9 cellular contexts compared by ENCODE assay signal in the genomic region with DNA sequence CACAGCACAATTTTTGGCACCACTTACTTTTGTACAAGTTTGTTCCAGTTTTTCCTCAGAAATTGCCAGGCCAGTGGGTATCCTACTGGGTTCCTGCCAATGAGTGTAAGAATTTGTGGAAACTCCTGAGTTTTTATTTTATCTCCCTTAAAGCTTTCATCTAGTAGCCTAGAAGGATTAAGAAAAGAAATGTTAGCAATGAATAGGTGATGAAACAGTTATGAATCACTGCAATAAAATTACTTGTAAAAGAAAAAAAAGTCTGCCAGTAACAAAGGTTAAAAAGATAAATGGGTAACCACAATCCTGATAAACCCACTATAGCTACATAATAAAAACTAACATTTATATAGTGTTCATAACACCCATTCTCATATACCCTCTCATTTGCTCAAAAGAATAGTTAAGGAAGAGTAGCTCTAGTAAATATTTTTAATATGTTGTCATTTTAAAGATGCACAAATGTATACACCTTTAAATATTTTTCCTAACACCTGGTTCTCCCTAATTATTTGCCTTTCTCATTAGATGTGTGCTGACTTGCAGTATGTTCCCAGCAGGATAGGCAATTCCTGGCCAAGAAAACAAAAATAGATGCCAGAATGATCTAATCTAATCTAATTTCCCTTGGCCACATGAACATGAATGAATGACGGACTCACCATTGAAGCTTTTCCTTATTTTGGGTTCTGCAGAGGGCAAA. TPM values are rescaled to one million over a fixed set of nuclear protein-coding genes. Genes with fewer than 3 reads are reported as not detected.
DNase-seq lines count a peak whose midpoint lies in the region; ATAC-seq and TF ChIP-seq lines count a peak whose summit lies in the region.
"Had no signal": no experiment of that assay in that cellular context is flagged by ENCODE, and none has a peak within 500 bp of the region (broad histone marks: within the 10 kb centered on the region; RNA-seq: fewer than 3 reads in every experiment).

No MANE protein-coding gene starts in this region.

- H3K27me3 ChIP-seq in CD8-positive, alpha-beta memory T cell (ENCODE audit: insufficient read depth, low read length, poor library complexity, severe bottlenecking), result no peaks in the 10 kb centered on the region
- no peaks in the 10 kb centered on the region for H3K27me3 ChIP-seq in WERI-Rb-1 (ENCODE audit: insufficient read depth, low read depth, severe bottlenecking)

- no peak for ATAC-seq in naive B cell (ENCODE audit: low read depth in 2 of 2)
- ATAC-seq: K562 had no signal

- TF ChIP-seq CTCF in WERI-Rb-1 (IDR thresholded peaks at IDR 0.05; ENCODE audit: low read depth, low read length), result no peak

- H3K36me3 Mint-ChIP-seq in CD8-positive, alpha-beta memory T cell, result peaks cover 8 to 95% (median 38%) of the 10 kb centered on the region in 3 donors
- peaks cover 20 to 25% of the 10 kb centered on the region in 2 donors for H3K36me3 Mint-ChIP-seq in naive B cell

- CTCF ChIA-PET in CD8-positive, alpha-beta memory T cell (lab: Charles Lee), result no interaction called here

- DNase-seq in CD8-positive, alpha-beta memory T cell, result no peak
- DNase-seq in NCI-H1694 treated with DMSO at 0.1 percent for 48 hours (lab: John Stamatoyannopoulos, UW), result peak; percentile 5
- peak; percentile 95 for DNase-seq in cerebellar cortex (ENCODE audit: low spot score)
- no peak for DNase-seq in naive B cell
- DNase-seq in WERI-Rb-1, result no peak
- no peak for DNase-seq in GOT3 (lab: John Stamatoyannopoulos, UW)
- DNase-seq in GM19240 (ENCODE audit: insufficient read length, low spot score), result no peak
- DNase-seq in GF-D8 (lab: John Stamatoyannopoulos, UW), result no peak

- no peaks in the 10 kb centered on the region for H3K4me1 ChIP-seq in CD8-positive, alpha-beta memory T cell (ENCODE audit: insufficient read depth, low read length)

- no peak overlapping the region for H3K4me3 ChIP-seq in CD8-positive, alpha-beta memory T cell (ENCODE audit: low read length)
- H3K4me3 ChIP-seq in WERI-Rb-1 (ENCODE audit: low read depth, low read length), result no peak overlapping the region
- H3K4me3 ChIP-seq: K562 had no signal

- POLR2A ChIA-PET in CD8-positive, alpha-beta memory T cell (lab: Charles Lee), result interaction anchor here (1.3 kb wide), 1 partner anchor 27 kb away, joined by 3 read pairs; a partner anchor contains a TSS

- H3K27me3 Mint-ChIP-seq in CD8-positive, alpha-beta memory T cell, result peaks cover 0 to 4% of the 10 kb centered on the region in 2 donors
- no peaks in the 10 kb centered on the region for H3K27me3 Mint-ChIP-seq in naive B cell

- H3K4me3 Mint-ChIP-seq in CD8-positive, alpha-beta memory T cell, result no peak overlapping the region
- H3K4me3 Mint-ChIP-seq in naive B cell, result no peak overlapping the region

- no peaks in the 10 kb centered on the region for H3K9me3 ChIP-seq in CD8-positive, alpha-beta memory T cell (ENCODE audit: low read length)
- no peaks in the 10 kb centered on the region for H3K9me3 ChIP-seq in WERI-Rb-1 (ENCODE audit: severe bottlenecking)

- H3K27ac Mint-ChIP-seq in CD8-positive, alpha-beta memory T cell, result peak overlapping the region in 7 of 8 donors; percentile 26 to 75 (median 43)
- H3K27ac Mint-ChIP-seq in naive B cell, result peak overlapping the region in 4 of 6 donors; percentile 4 to 92 (median 56)

- peaks cover 79% of the 10 kb centered on the region for H3K36me3 ChIP-seq in CD8-positive, alpha-beta memory T cell (ENCODE audit: insufficient read depth, low read length)
- peaks cover 46% of the 10 kb centered on the region for H3K36me3 ChIP-seq in WERI-Rb-1

- peaks cover 0 to 4% (median 0%) of the 10 kb centered on the region in 3 donors for H3K4me1 Mint-ChIP-seq in CD8-positive, alpha-beta memory T cell
- H3K4me1 Mint-ChIP-seq in naive B cell, result no peaks in the 10 kb centered on the region

- H3K27ac ChIP-seq in CD8-positive, alpha-beta memory T cell (ENCODE audit: low read depth, low read length), result no peak overlapping the region
- no peak overlapping the region for H3K27ac ChIP-seq in WERI-Rb-1

- H3K9me3 Mint-ChIP-seq in CD8-positive, alpha-beta memory T cell, result peaks cover 0 to 2% (median 0%) of the 10 kb centered on the region in 5 donors
- H3K9me3 Mint-ChIP-seq in naive B cell, result no peaks in the 10 kb centered on the region

RNA-seq across cellular contexts. Expression of a gene that starts 26.6 kb away (rescaled TPM):
- total RNA-seq in CD8-positive, alpha-beta memory T cell, result 100 to 1,000 TPM in 1 of 2 experiments, 10 to 100 TPM in 1; 95.2 to 108 TPM
- polyA plus RNA-seq in CD8-positive, alpha-beta memory T cell, result 63.2 TPM
- polyA plus RNA-seq in naive B cell (ENCODE audit: low read depth in 6 of 6), result 10 to 100 TPM; 16.2 to 38.2 (median 32.9) TPM

Comparison
In these comparisons a context has a peak if more than half of its experiments do, and no peak if none do; other contexts are left out.
1. DNase-seq: peak in NCI-H1694 treated with DMSO at 0.1 percent for 48 hours (single experiment) and cerebellar cortex (single experiment); none in CD8-positive, alpha-beta memory T cell (0 of 5), naive B cell (single experiment), WERI-Rb-1 (single experiment), GOT3 (single experiment), GM19240 (single experiment) and GF-D8 (single experiment).